In genomic region chr10:118754556-118755423, GRCh38 we compare ENCODE assay signal across 8 cellular contexts. TPM values are rescaled to one million over a fixed set of nuclear protein-coding genes. Genes with fewer than 3 reads are reported as not detected.
A peak's percentile ranks its signal among the peaks of the same experiment; 100 is the strongest.
DNase-seq lines count a peak whose midpoint lies in the region; ATAC-seq and TF ChIP-seq lines count a peak whose summit lies in the region.

Gene CACUL1, minus strand, starts transcription at chr10:118754970. Its CDS starts 208 bp downstream, at chr10:118754762.

- peak within 1 kb of the TSS; percentile 86 for H3K4me2 ChIP-seq in mammary epithelial cell (ENCODE audit: insufficient read depth, low read depth, low read length)

- H2AFZ ChIP-seq in ACC112 (ENCODE audit: low read length, unreplicated experiment), result peak within 1 kb of the TSS; percentile 95
- peak within 1 kb of the TSS; percentile 88 for H2AFZ ChIP-seq in mammary epithelial cell (ENCODE audit: low read depth, low read length)

- H3K4me3 ChIP-seq in ACC112 (ENCODE audit: low read depth, low read length) (peak within 1 kb of the TSS; percentile 86), mammary epithelial cell (replicated peaks in 1 of 3; ENCODE audit: insufficient read depth in 1 of 3, low read depth in 2 of 3, low read length in 3 of 3) (peak within 1 kb of the TSS; percentile 73 to 90 (median 90)), iPS-20b (ENCODE audit: low read length) (peak within 1 kb of the TSS; percentile 99), skin epidermis (peak within 1 kb of the TSS; percentile 91 to 99 (median 93))

- BruUV-seq in mammary epithelial cell (replicated peaks; lab: Mats Ljungman, UMichigan), result no TSS peak

- H3K27me3 ChIP-seq in ACC112 (ENCODE audit: insufficient read depth, low read length) (no peaks in the 10 kb centered on the region), mammary epithelial cell (ENCODE audit: insufficient read depth, low read length) (no peaks in the 10 kb centered on the region), iPS-20b (ENCODE audit: insufficient read depth, low read length) (peaks cover 15% of the 10 kb centered on the region)

- H3K4me1 ChIP-seq in ACC112 (ENCODE audit: control insufficient read depth, insufficient read depth, low read length, unreplicated experiment) (peaks cover 14% of the 10 kb centered on the region), mammary epithelial cell (ENCODE audit: insufficient read depth, low read length) (no peaks in the 10 kb centered on the region), iPS-20b (ENCODE audit: insufficient read depth, low read length) (peaks cover 8% of the 10 kb centered on the region)

- in situ Hi-C loops in mammary epithelial cell (cut with MboI; ENCODE audit: low sequenced_read_pairs in 2 of 2), result no loop called here

- DNase-seq in NCI-H2196 treated with DMSO at 0.1 percent for 48 hours (lab: John Stamatoyannopoulos, UW; ENCODE audit: unreplicated experiment) (peak; percentile 83), mammary epithelial cell (peak; percentile 99)

- WGBS in mammary epithelial cell (ENCODE audit: low coverage, missing lambda C conversion rate), result 2% methylated on average over 20 of the region's 87 CpGs

- intact Hi-C loops in mammary epithelial cell (cut with micrococcal nuclease), result loop anchor here (1.0 to 5.0 kb wide), 5 partner anchors 10 to 98 kb away; no protein-coding TSS in a partner anchor

- peak within 1 kb of the TSS; percentile 88 for H3K9ac ChIP-seq in mammary epithelial cell (ENCODE audit: insufficient read depth, low read length)
- peak within 1 kb of the TSS; percentile 96 for H3K9ac ChIP-seq in iPS-20b (ENCODE audit: low read depth, low read length)

- CTCF ChIA-PET in mammary epithelial cell (lab: Charles Lee; ENCODE audit: low non-redundant PET), result interaction anchor here (0.6 to 0.8 kb wide), 3 partner anchors 346 to 1813 kb away, joined by 3 to 8 read pairs (median 4); no protein-coding TSS in a partner anchor

- no peaks in the 10 kb centered on the region for H4K20me1 ChIP-seq in mammary epithelial cell (ENCODE audit: insufficient read depth, low read length)

- dilution Hi-C loops in mammary epithelial cell (cut with HindIII; ENCODE audit: low sequenced_read_pairs), result no loop called here

- H3K9me3 ChIP-seq in mammary epithelial cell (replicated peaks; ENCODE audit: insufficient read depth, low read length) (no peaks in the 10 kb centered on the region), iPS-20b (ENCODE audit: insufficient read depth, low read depth, low read length) (no peaks in the 10 kb centered on the region)

- ATAC-seq in GM18870 (IDR thresholded peaks at IDR 0.05; ENCODE audit: unreplicated experiment) (peak; percentile 93), HG03135 (IDR thresholded peaks at IDR 0.05; ENCODE audit: unreplicated experiment) (peak; percentile 94)

- H3K36me3 ChIP-seq in ACC112 (ENCODE audit: insufficient read depth, low read length) (no peaks in the 10 kb centered on the region), mammary epithelial cell (ENCODE audit: insufficient read depth, low read length) (no peaks in the 10 kb centered on the region), iPS-20b (ENCODE audit: insufficient read depth, low read depth, low read length) (no peaks in the 10 kb centered on the region)

- H3K27ac ChIP-seq in ACC112 (ENCODE audit: low read depth, low read length) (peak within 1 kb of the TSS; percentile 45; the same call in 1 of the 2 replicates), VCaP (peak within 1 kb of the TSS; percentile 79), mammary epithelial cell (ENCODE audit: insufficient read depth, low read depth, low read length) (peak within 1 kb of the TSS; percentile 79), iPS-20b (ENCODE audit: low read length) (peak within 1 kb of the TSS; percentile 90), skin epidermis (peak within 1 kb of the TSS; percentile 78 to 97 (median 90))

- H3K79me2 ChIP-seq in ACC112 (ENCODE audit: control insufficient read depth, insufficient read depth, low read length, unreplicated experiment) (peaks cover 41% of the 10 kb centered on the region), mammary epithelial cell (ENCODE audit: insufficient read depth, low read length) (peaks cover 50% of the 10 kb centered on the region)

- TF ChIP-seq CTCF in VCaP (conservative IDR thresholded peaks at IDR 0.05) (no peak), mammary epithelial cell (conservative IDR thresholded peaks at IDR 0.05 in 1 of 2, IDR thresholded peaks at IDR 0.05 in 1 of 2; ENCODE audit: extremely low read depth in 1 of 2, insufficient read depth in 1 of 2, low read depth in 1 of 2, low read length in 2 of 2) (no peak)

RNA-seq across cellular contexts. Expression of gene CACUL1, which starts in this region (rescaled TPM):
- total RNA-seq in mammary epithelial cell, result 10 to 100 TPM; 49.8 to 59.2 TPM
- 11.3 TPM for polyA plus RNA-seq in mammary epithelial cell
- polyA minus RNA-seq in mammary epithelial cell, result 28.3 TPM

Comparison
In these comparisons a context has a peak if more than half of its experiments do, and no peak if none do; other contexts are left out.
1. Peak in every context shown above with its lines: DNase-seq, ATAC-seq, H3K4me3 ChIP-seq and H3K27ac ChIP-seq.